24 cellular contexts compared by ENCODE assay signal in genomic region chr2:2536416-2537056, GRCh38.
"Had no signal": no experiment of that assay in that cellular context is flagged by ENCODE, and none has a peak within 500 bp of the region (broad histone marks: within the 10 kb centered on the region; RNA-seq: fewer than 3 reads in every experiment).

No MANE protein-coding gene starts in this region.

- H3K4me3 Mint-ChIP-seq: activated CD8-positive, alpha-beta T cell treated with anti-CD3 and anti-CD28 coated beads for 36 hours; nephron; stimulated activated effector memory CD8-positive, alpha-beta T cell treated with anti-CD3 and anti-CD28 coated beads, Interleukin-12 subunit alpha, Interleukin-12 subunit beta, amount 100 ng/mL, for 72 hours; stimulated activated naive CD8-positive, alpha-beta T cell treated with anti-CD3 and anti-CD28 coated beads, Interleukin-15, Interleukin-2, amounts not matched to agents 100 ng/mL and 50 ng/mL, for 24 hours; T-helper 17 cell had no signal

- H3K36me3 Mint-ChIP-seq: stimulated activated effector memory CD8-positive, alpha-beta T cell treated with anti-CD3 and anti-CD28 coated beads, Interleukin-12 subunit alpha, Interleukin-12 subunit beta, amount 100 ng/mL, for 72 hours had no signal

- H3K27me3 ChIP-seq: gastrocnemius medialis, neutrophil had no signal

- H3K4me1 Mint-ChIP-seq: stimulated activated effector memory CD8-positive, alpha-beta T cell treated with anti-CD3 and anti-CD28 coated beads, Interleukin-12 subunit alpha, Interleukin-12 subunit beta, amount 100 ng/mL, for 72 hours; T-helper 17 cell had no signal

- H3K4me3 ChIP-seq: breast epithelium, gastrocnemius medialis, skin epidermis, thoracic aorta had no signal

- H3K36me3 ChIP-seq: breast epithelium, gastrocnemius medialis, neutrophil, thoracic aorta had no signal

- H3K9me3 ChIP-seq: breast epithelium, gastrocnemius medialis, neutrophil, thoracic aorta had no signal

- ATAC-seq: activated CD8-positive, alpha-beta T cell treated with anti-CD3 and anti-CD28 coated beads for 36 hours; activated naive CD4-positive, alpha-beta T cell treated with anti-CD3 and anti-CD28 coated beads, Interleukin-2, amount 50 U/mL, for 72 hours; gastrocnemius medialis; left cardiac atrium; sciatic nerve; stimulated activated effector memory CD8-positive, alpha-beta T cell treated with anti-CD3 and anti-CD28 coated beads, Interleukin-12 subunit alpha, Interleukin-12 subunit beta, amount 100 ng/mL, for 72 hours; T-helper 17 cell had no signal

- DNase-seq: activated CD4-positive, alpha-beta T cell treated with anti-CD3 and anti-CD28 coated beads for 1 hour; activated CD4-positive, alpha-beta T cell treated with anti-CD3 and anti-CD28 coated beads, Interleukin-2, amount 50 U/mL, for 1 hour; activated CD8-positive, alpha-beta T cell treated with anti-CD3 and anti-CD28 coated beads for 36 hours; activated naive CD4-positive, alpha-beta T cell; activated T-cell treated with anti-CD3 and anti-CD28 coated beads, Interleukin-2, amount 50 U/mL, for 48 hours; central memory CD4-positive, alpha-beta T cell; effector CD8-positive, alpha-beta T cell; gastrocnemius medialis; glutamatergic neuron; left cardiac atrium; mammary epithelial cell; stimulated activated CD4-positive, alpha-beta T cell treated with anti-CD3 and anti-CD28 coated beads, Interleukin-4, amount 100 ng/mL, for 24 hours; T-helper 17 cell; T1000; trophoblast cell had no signal

- H3K4me1 ChIP-seq: breast epithelium had no signal

- H3K9me3 Mint-ChIP-seq: activated CD8-positive, alpha-beta T cell treated with anti-CD3 and anti-CD28 coated beads for 36 hours; activated naive CD4-positive, alpha-beta T cell treated with anti-CD3 and anti-CD28 coated beads, Interleukin-2, amount 50 U/mL, for 72 hours; nephron; stimulated activated naive CD8-positive, alpha-beta T cell treated with anti-CD3 and anti-CD28 coated beads, Interleukin-15, Interleukin-2, amounts not matched to agents 100 ng/mL and 50 ng/mL, for 24 hours had no signal

- H3K27ac Mint-ChIP-seq: activated CD8-positive, alpha-beta T cell treated with anti-CD3 and anti-CD28 coated beads for 36 hours; activated naive CD4-positive, alpha-beta T cell treated with anti-CD3 and anti-CD28 coated beads, Interleukin-2, amount 50 U/mL, for 72 hours; stimulated activated effector memory CD8-positive, alpha-beta T cell treated with anti-CD3 and anti-CD28 coated beads, Interleukin-12 subunit alpha, Interleukin-12 subunit beta, amount 100 ng/mL, for 72 hours; stimulated activated naive CD8-positive, alpha-beta T cell treated with anti-CD3 and anti-CD28 coated beads, Interleukin-15, Interleukin-2, amounts not matched to agents 100 ng/mL and 50 ng/mL, for 24 hours; T-helper 17 cell had no signal
